10 cellular contexts compared by ENCODE assay signal in the genomic region with DNA sequence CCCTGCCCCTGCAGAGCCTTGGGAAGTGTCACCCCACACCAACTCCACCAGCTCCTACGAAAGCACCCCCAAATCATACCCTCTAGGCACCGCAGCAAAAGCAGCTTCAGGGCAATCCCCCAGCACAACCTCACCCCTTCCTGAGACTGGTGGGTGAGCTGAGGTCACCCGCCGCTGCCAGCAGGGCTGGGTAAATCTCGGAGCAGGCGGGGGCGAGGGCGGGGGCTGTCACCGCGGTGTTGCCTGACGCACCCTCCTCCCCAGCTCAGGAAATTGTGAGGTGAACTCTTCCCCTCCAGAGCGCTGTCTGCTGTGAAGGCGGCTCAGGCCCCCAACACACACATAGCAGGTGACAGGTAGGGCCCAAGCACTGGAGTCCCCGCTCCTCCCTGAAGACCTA. TPM values are rescaled to one million over a fixed set of nuclear protein-coding genes. Genes with fewer than 3 reads are reported as not detected.
DNase-seq lines count a peak whose midpoint lies in the region; ATAC-seq and TF ChIP-seq lines count a peak whose summit lies in the region.
"Had no signal": no experiment of that assay in that cellular context is flagged by ENCODE, and none has a peak within 500 bp of the region (broad histone marks: within the 10 kb centered on the region; RNA-seq: fewer than 3 reads in every experiment).

No MANE protein-coding gene starts in this region.

- peaks cover 0 to 4% of the 10 kb centered on the region in 2 donors for H3K4me1 ChIP-seq in breast epithelium

- TF ChIP-seq CTCF in breast epithelium (IDR thresholded peaks at IDR 0.05), result no peak

- DNase-seq in NK-92 (lab: John Stamatoyannopoulos, UW; ENCODE audit: unreplicated experiment) (peak; percentile 42), NCI-H524 (lab: John Stamatoyannopoulos, UW) (no peak), NCI-H82 treated with DMSO at 0.1 percent for 48 hours (lab: John Stamatoyannopoulos, UW; ENCODE audit: unreplicated experiment) (no peak), breast epithelium (ENCODE audit: low spot score in 2 of 2) (no peak)
- DNase-seq in NK-92 treated with Interleukin-12 subunit alpha and Interleukin-12 subunit beta, amount 100 ng/mL, for 24 hours (lab: John Stamatoyannopoulos, UW), result no peak
- DNase-seq in activated naive CD4-positive, alpha-beta T cell (lab: John Stamatoyannopoulos, UW), result peak; percentile 36 to 87 (median 56)
- peak; percentile 81 for DNase-seq in stimulated activated CD4-positive, alpha-beta T cell treated with anti-CD3 and anti-CD28 coated beads, Interleukin-12 subunit alpha, Interleukin-12 subunit beta, amount 100 ng/mL, for 4 hours
- DNase-seq: 8988T, NCI-H82 had no signal

- no peak overlapping the region for H3K4me3 ChIP-seq in breast epithelium

- TF ChIP-seq POLR2A in breast epithelium (IDR thresholded peaks at IDR 0.05), result no peak

- no peaks in the 10 kb centered on the region for H3K9me3 ChIP-seq in breast epithelium

- H3K27ac ChIP-seq in breast epithelium, result no peak overlapping the region

- no peaks in the 10 kb centered on the region for H3K27me3 ChIP-seq in breast epithelium

- no peak for ATAC-seq in HG03045 (IDR thresholded peaks at IDR 0.05; ENCODE audit: unreplicated experiment)

- intact Hi-C loops in breast epithelium (cut with DNase I; ENCODE audit: low total_unique reads), result no loop called here

- no peaks in the 10 kb centered on the region for H3K36me3 ChIP-seq in breast epithelium

RNA-seq across cellular contexts. Expression of gene FURIN, which starts 30.3 kb away (rescaled TPM):
- total RNA-seq in breast epithelium, result 10 to 100 TPM; 34.5 to 48.5 (median 36.4) TPM

RNA-seq across cellular contexts. Expression of gene FES, which starts 46.2 kb away (rescaled TPM):
- 10 to 100 TPM; 41.4 to 54.7 (median 42.3) TPM for total RNA-seq in breast epithelium

Comparison
In these comparisons a context has a peak if more than half of its experiments do, and no peak if none do; other contexts are left out.
1. DNase-seq: peak in NK-92 (single experiment), activated naive CD4-positive, alpha-beta T cell (4 of 4) and stimulated activated CD4-positive, alpha-beta T cell treated with anti-CD3 and anti-CD28 coated beads, Interleukin-12 subunit alpha, Interleukin-12 subunit beta, amount 100 ng/mL, for 4 hours (single experiment); none in NK-92 treated with Interleukin-12 subunit alpha and Interleukin-12 subunit beta, amount 100 ng/mL, for 24 hours (single experiment), NCI-H524 (0 of 2), NCI-H82 treated with DMSO at 0.1 percent for 48 hours (single experiment) and breast epithelium (0 of 2).